Comparison of ENCODE assay signal across 1 cellular context in the genomic region with DNA sequence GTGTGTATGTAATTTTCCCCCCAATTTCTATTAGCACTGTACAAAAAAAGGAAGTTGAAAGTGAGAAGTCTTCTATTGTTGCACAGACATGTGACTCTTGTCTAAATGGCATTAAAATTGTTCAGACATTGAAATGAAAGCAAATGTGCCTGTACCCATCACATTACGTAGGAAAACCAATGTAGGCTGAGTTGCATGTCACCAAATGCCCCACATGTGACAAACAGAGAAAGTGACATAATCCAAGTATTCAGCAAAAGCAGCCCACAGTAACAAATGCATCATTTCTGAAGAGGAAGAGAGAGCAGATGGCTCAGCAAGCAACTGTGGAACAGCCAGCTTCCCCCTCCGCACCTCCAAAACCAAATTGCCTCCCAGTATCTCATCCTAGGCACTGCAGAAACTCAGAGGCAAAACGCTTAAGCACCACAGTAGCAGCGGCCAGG.
TF ChIP-seq lines count a peak whose summit lies in the region.

No MANE protein-coding gene starts in this region.

TF ChIP-seq in HepG2, 621 proteins besides CTCF, POLR2A, EP300 and RAD21 (continued from another document):
- TF ChIP-seq ZUFSP (CRISPR knock-in tag; IDR thresholded peaks at IDR 0.05; ENCODE audit: borderline replicate concordance) (no peak), CCDC6 (CRISPR knock-in tag; IDR thresholded peaks at IDR 0.05) (no peak), ZSCAN31 (CRISPR knock-in tag; IDR thresholded peaks at IDR 0.05; ENCODE audit: low read depth) (no peak), RBAK (CRISPR knock-in tag; IDR thresholded peaks at IDR 0.05) (no peak), ZNF264 (CRISPR knock-in tag; IDR thresholded peaks at IDR 0.05) (no peak), ZNF326 (CRISPR knock-in tag; IDR thresholded peaks at IDR 0.05; ENCODE audit: borderline replicate concordance) (no peak), HDAC6 (IDR thresholded peaks at IDR 0.05; ENCODE audit: low read depth, low read length) (no peak), ZFP82 (CRISPR knock-in tag; IDR thresholded peaks at IDR 0.05; ENCODE audit: borderline replicate concordance) (no peak), ZFP37 (CRISPR knock-in tag; IDR thresholded peaks at IDR 0.05; ENCODE audit: borderline replicate concordance) (no peak), KDM2A (CRISPR knock-in tag; IDR thresholded peaks at IDR 0.05; ENCODE audit: borderline replicate concordance, low read depth) (no peak)
- TF ChIP-seq, protein P1, sequence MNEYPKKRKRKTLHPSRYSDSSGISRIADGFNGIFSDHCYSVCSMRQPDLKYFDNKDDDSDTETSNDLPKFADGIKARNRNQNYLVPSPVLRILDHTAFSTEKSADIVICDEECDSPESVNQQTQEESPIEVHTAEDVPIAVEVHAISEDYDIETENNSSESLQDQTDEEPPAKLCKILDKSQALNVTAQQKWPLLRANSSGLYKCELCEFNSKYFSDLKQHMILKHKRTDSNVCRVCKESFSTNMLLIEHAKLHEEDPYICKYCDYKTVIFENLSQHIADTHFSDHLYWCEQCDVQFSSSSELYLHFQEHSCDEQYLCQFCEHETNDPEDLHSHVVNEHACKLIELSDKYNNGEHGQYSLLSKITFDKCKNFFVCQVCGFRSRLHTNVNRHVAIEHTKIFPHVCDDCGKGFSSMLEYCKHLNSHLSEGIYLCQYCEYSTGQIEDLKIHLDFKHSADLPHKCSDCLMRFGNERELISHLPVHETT (CRISPR knock-in tag; conservative IDR thresholded peaks at IDR 0.05), result no peak
